In genomic region chr11:7577883-7578242, GRCh38 we compare ENCODE assay signal across 8 cellular contexts.
DNase-seq lines count a peak whose midpoint lies in the region; ATAC-seq and TF ChIP-seq lines count a peak whose summit lies in the region.

No MANE protein-coding gene starts in this region.

- H3K36me3 ChIP-seq in heart right ventricle = no peaks in the 10 kb centered on the region
- no peaks in the 10 kb centered on the region for H3K36me3 ChIP-seq in gastrocnemius medialis

- H3K27me3 ChIP-seq in heart right ventricle (peaks cover 0 to 22% (median 0%) of the 10 kb centered on the region in 7 donors), gastrocnemius medialis (no peaks in the 10 kb centered on the region)

- H3K4me3 ChIP-seq in AG10803 (ENCODE audit: low read length) = peak overlapping the region; percentile 57
- H3K4me3 ChIP-seq in WI38 (ENCODE audit: low read depth, low read length) = 0 out of 2 replicates have a peak overlapping the region, but pooled peaks have one; percentile 8
- peak overlapping the region; percentile 9 to 56 (median 47) for H3K4me3 ChIP-seq in heart right ventricle
- H3K4me3 ChIP-seq in gastrocnemius medialis = peak overlapping the region; percentile 44 to 56 (median 50)

- no peaks in the 10 kb centered on the region for H3K9me3 ChIP-seq in heart right ventricle
- no peaks in the 10 kb centered on the region for H3K9me3 ChIP-seq in gastrocnemius medialis

- H3K4me1 ChIP-seq in heart right ventricle = peaks cover 7 to 79% (median 61%) of the 10 kb centered on the region in 9 donors
- H3K4me1 ChIP-seq in gastrocnemius medialis = peaks cover 86 to 95% of the 10 kb centered on the region in 2 donors

- TF ChIP-seq POLR2A in gastrocnemius medialis (IDR thresholded peaks at IDR 0.05) = no peak

- H3K27ac ChIP-seq in heart right ventricle (peak overlapping the region; percentile 65 to 88 (median 82)), gastrocnemius medialis (peak overlapping the region; percentile 89 to 96 (median 94))

- DNase-seq in AG10803 (ENCODE audit: low read depth) = peak; percentile 55
- DNase-seq in heart right ventricle = no peak
- no peak for DNase-seq in gastrocnemius medialis
- no peak for DNase-seq in pons (ENCODE audit: low spot score)
- DNase-seq in activated gamma-delta T cell (lab: John Stamatoyannopoulos, UW) = no peak

- in situ Hi-C loops in gastrocnemius medialis (cut with MboI; ENCODE audit: low sequenced_read_pairs in 4 of 4) = loop anchor here in 1 of 4 donors (10.0 kb wide), 1 partner anchor 77 kb away; no protein-coding TSS in a partner anchor

- TF ChIP-seq CTCF in AG10803 (conservative IDR thresholded peaks at IDR 0.05; ENCODE audit: low read length) = no peak
- TF ChIP-seq CTCF in WI38 (IDR thresholded peaks at IDR 0.05; ENCODE audit: low read depth, low read length) = no peak
- no peak for TF ChIP-seq CTCF in heart right ventricle (IDR thresholded peaks at IDR 0.05)
- TF ChIP-seq CTCF in gastrocnemius medialis (IDR thresholded peaks at IDR 0.05 in 4 of 5, conservative IDR thresholded peaks at IDR 0.05 in 1 of 5) = no peak

- 1 to 5% methylated on average over 8 of the region's 8 CpGs for WGBS in heart right ventricle, 2 donors

- intact Hi-C loops in heart right ventricle (cut with DNase I) = loop anchor here in 5 of 10 donors (1.0 to 10.0 kb wide), 4 partner anchors 63 to 89 kb away; partner anchors contain the start of gene PPFIBP2 (in 3 of the 5)
- intact Hi-C loops in gastrocnemius medialis (cut with DNase I; ENCODE audit: low total_unique reads) = loop anchor here (1.0 to 10.0 kb wide), 3 partner anchors 15 to 963 kb away; partner anchors contain the start of genes PPFIBP2, TAF10 and TPP1

- peak; percentile 51 for ATAC-seq in GM21619 (IDR thresholded peaks at IDR 0.05; ENCODE audit: unreplicated experiment)
- ATAC-seq in heart right ventricle = peak in 7 of 8 donors; percentile 10 to 32 (median 20)
- peak; percentile 12 to 13 for ATAC-seq in gastrocnemius medialis
- ATAC-seq in HG03442 (IDR thresholded peaks at IDR 0.05; ENCODE audit: unreplicated experiment) = no peak
